In genomic region chr4:30725562-30725961, GRCh38 we compare ENCODE assay signal across 19 cellular contexts. TPM values are rescaled to one million over a fixed set of nuclear protein-coding genes. Genes with fewer than 3 reads are reported as not detected.
DNase-seq lines count a peak whose midpoint lies in the region; ATAC-seq and TF ChIP-seq lines count a peak whose summit lies in the region.
"Had no signal": no experiment of that assay in that cellular context is flagged by ENCODE, and none has a peak within 500 bp of the region (broad histone marks: within the 10 kb centered on the region; RNA-seq: fewer than 3 reads in every experiment).

No MANE protein-coding gene starts in this region.

- H2BK5ac ChIP-seq in IMR-90 (ENCODE audit: low read depth, low read length, poor library complexity, severe bottlenecking): no peak overlapping the region

- peak overlapping the region; percentile 24; the same call in 1 of the 2 replicates for H3K4me3 ChIP-seq in IMR-90 (ENCODE audit: insufficient read depth, low read depth, low read length)
- peak overlapping the region; percentile 9 for H3K4me3 ChIP-seq in ectodermal cell (ENCODE audit: insufficient read depth, low read depth, low read length)
- H3K4me3 ChIP-seq in mucosa of rectum (ENCODE audit: low read length in 2 of 2): peak overlapping the region; percentile 16 to 71
- H3K4me3 ChIP-seq in thoracic aorta: peak overlapping the region; percentile 83

- H3K9me1 ChIP-seq in IMR-90 (ENCODE audit: insufficient read depth, low read length): peaks cover 5% of the 10 kb centered on the region; the same call in 1 of the 2 replicates

- H2AFZ ChIP-seq in IMR-90 (replicated peaks; ENCODE audit: low read length, poor library complexity): no peak overlapping the region

- H3K36me3 ChIP-seq in IMR-90 (ENCODE audit: control insufficient read depth, insufficient read depth, low read length) (no peaks in the 10 kb centered on the region), ectodermal cell (ENCODE audit: control insufficient read depth, insufficient read depth, low read length) (no peaks in the 10 kb centered on the region), mucosa of rectum (ENCODE audit: control insufficient read depth in 2 of 2, insufficient read depth in 2 of 2, low read length in 2 of 2) (no peaks in the 10 kb centered on the region), thoracic aorta (no peaks in the 10 kb centered on the region)
- H3K36me3 ChIP-seq: brain microvascular endothelial cell had no signal

- TF ChIP-seq POLR2A in IMR-90 (IDR thresholded peaks at IDR 0.05; ENCODE audit: low read depth, low read length): no peak

- dilution Hi-C loops in IMR-90 (cut with HindIII; ENCODE audit: low sequenced_read_pairs, unreplicated experiment): no loop called here

- H2BK120ac ChIP-seq in IMR-90 (ENCODE audit: low read depth, low read length): no peak overlapping the region

- ATAC-seq in IMR-90 (ENCODE audit: low read depth): no peak
- no peak for ATAC-seq in thoracic aorta (ENCODE audit: insufficient number of reproducible peaks, low FRiP score, low read depth)
- no peak for ATAC-seq in GM18502 (IDR thresholded peaks at IDR 0.05; ENCODE audit: poor library complexity, unreplicated experiment)
- no peak for ATAC-seq in GM21447 (IDR thresholded peaks at IDR 0.05; ENCODE audit: unreplicated experiment)
- ATAC-seq: activated CD8-positive, alpha-beta memory T cell treated with anti-CD3 and anti-CD28 coated beads, Interleukin-2, amount 10 ng/mL, durations not matched to agents 7 days and 5 days had no signal

- no TSS peak for BruUV-seq in IMR-90 (replicated peaks; lab: Mats Ljungman, UMichigan)

- intact Hi-C loops in IMR-90 (cut with micrococcal nuclease): no loop called here

- peaks cover 8% of the 10 kb centered on the region; the same call in 1 of the 2 replicates for H4K20me1 ChIP-seq in IMR-90 (ENCODE audit: insufficient read depth, low read length)

- no peak overlapping the region for H3K56ac ChIP-seq in IMR-90 (ENCODE audit: extremely low read depth, insufficient read depth, low read length)

- H3K27me3 ChIP-seq in IMR-90 (ENCODE audit: control insufficient read depth, insufficient read depth, low read length) (no peaks in the 10 kb centered on the region; the same call in 1 of the 2 replicates), ectodermal cell (ENCODE audit: control insufficient read depth, insufficient read depth, low read length, poor library complexity, severe bottlenecking) (peaks cover 38% of the 10 kb centered on the region), mucosa of rectum (ENCODE audit: control insufficient read depth in 2 of 2, insufficient read depth in 2 of 2, low read length in 2 of 2) (peaks cover 14 to 24% of the 10 kb centered on the region in 2 donors), thoracic aorta (replicated peaks; ENCODE audit: insufficient read depth) (no peaks in the 10 kb centered on the region)
- H3K27me3 ChIP-seq: brain microvascular endothelial cell had no signal

- POLR2A ChIA-PET in IMR-90 (lab: Charles Lee; ENCODE audit: unreplicated experiment): no interaction called here

- peak overlapping the region; percentile 75; the same call in 1 of the 2 replicates for H3K4me2 ChIP-seq in IMR-90 (ENCODE audit: low read depth, low read length)

- TF ChIP-seq RAD21 in IMR-90 (IDR thresholded peaks at IDR 0.05; ENCODE audit: low read length): no peak

- H2BK20ac ChIP-seq in IMR-90 (ENCODE audit: low read depth, low read length): no peak overlapping the region

- no peak overlapping the region for H4K91ac ChIP-seq in IMR-90 (ENCODE audit: insufficient read depth, low read depth, low read length)

- H3K9me3 ChIP-seq in IMR-90 (ENCODE audit: control insufficient read depth, insufficient read depth, low read length): no peaks in the 10 kb centered on the region
- no peaks in the 10 kb centered on the region for H3K9me3 ChIP-seq in ectodermal cell (ENCODE audit: control insufficient read depth, low read length)
- H3K9me3 ChIP-seq in mucosa of rectum (ENCODE audit: control insufficient read depth in 2 of 2, low read length in 2 of 2): no peaks in the 10 kb centered on the region
- no peaks in the 10 kb centered on the region for H3K9me3 ChIP-seq in thoracic aorta

- in situ Hi-C loops in IMR-90 (cut with MboI; ENCODE audit: low sequenced_read_pairs): no loop called here

- H4K8ac ChIP-seq in IMR-90 (ENCODE audit: low read depth in 2 of 2, low read length in 2 of 2): no peak overlapping the region

- TF ChIP-seq CTCF in IMR-90 (conservative IDR thresholded peaks at IDR 0.05; ENCODE audit: low read depth, low read length) (no peak), thoracic aorta (IDR thresholded peaks at IDR 0.05) (no peak)

- peaks cover 4 to 23% of the 10 kb centered on the region in 2 experiments for H3K79me1 ChIP-seq in IMR-90 (ENCODE audit: low read depth in 1 of 2, low read length in 2 of 2)

- CTCF ChIA-PET in IMR-90 (lab: Yijun Ruan, JAX): interaction anchor here (0.6 kb wide), 1 partner anchor 11 kb away, joined by 7 read pairs; no protein-coding TSS in a partner anchor

- H2AK5ac ChIP-seq in IMR-90 (ENCODE audit: low read depth, low read length): no peak overlapping the region

- H3K18ac ChIP-seq in IMR-90 (ENCODE audit: low read depth, low read length): no peak overlapping the region

- H3K4me1 ChIP-seq in IMR-90 (ENCODE audit: control insufficient read depth, insufficient read depth, low read length) (no peaks in the 10 kb centered on the region), ectodermal cell (ENCODE audit: control insufficient read depth, insufficient read depth, low read length) (peaks cover 10% of the 10 kb centered on the region), mucosa of rectum (ENCODE audit: control insufficient read depth in 2 of 2, insufficient read depth in 2 of 2, low read length in 2 of 2) (peaks cover 7 to 12% of the 10 kb centered on the region in 2 donors), thoracic aorta (ENCODE audit: control insufficient read depth in 1 of 2, low read depth in 2 of 2) (peaks cover 8 to 14% of the 10 kb centered on the region in 2 donors)

- H2BK15ac ChIP-seq in IMR-90 (ENCODE audit: low read depth, low read length): no peak overlapping the region

- no peak overlapping the region for H3K4ac ChIP-seq in IMR-90 (ENCODE audit: low read depth, low read length)

- no peak overlapping the region for H3K14ac ChIP-seq in IMR-90 (replicated peaks; ENCODE audit: low read depth, low read length)

- H3K9ac ChIP-seq in IMR-90 (ENCODE audit: low read depth, low read length): no peak overlapping the region
- no peak overlapping the region for H3K9ac ChIP-seq in mucosa of rectum (ENCODE audit: low read depth in 1 of 2, low read length in 2 of 2)

- H2AK9ac ChIP-seq in IMR-90 (replicated peaks; ENCODE audit: low read depth, low read length, poor library complexity): no peak overlapping the region

- H3K27ac ChIP-seq in IMR-90 (ENCODE audit: insufficient read depth, low read length): no peak overlapping the region
- H3K27ac ChIP-seq in ectodermal cell (ENCODE audit: insufficient read depth, low read depth, low read length, poor library complexity, severe bottlenecking): no peak overlapping the region
- no peak overlapping the region for H3K27ac ChIP-seq in mucosa of rectum (ENCODE audit: low read depth in 2 of 2, low read length in 2 of 2)
- peak overlapping the region in 1 of 2 donors; percentile 10 for H3K27ac ChIP-seq in thoracic aorta
- H3K27ac ChIP-seq: brain microvascular endothelial cell had no signal

- no peak overlapping the region for H3K23ac ChIP-seq in IMR-90 (ENCODE audit: low read depth, low read length)

- DNase-seq in IMR-90: no peak
- no peak for DNase-seq in thoracic aorta (ENCODE audit: low spot score)
- no peak for DNase-seq in NCI-H69 (lab: John Stamatoyannopoulos, UW)
- DNase-seq in nucleus accumbens (lab: John Stamatoyannopoulos, UW): no peak
- DNase-seq: activated CD4-positive, CD25-positive, alpha-beta regulatory T cell treated with anti-CD3 and anti-CD28 coated beads, Interleukin-2, amount 50 U/mL, for 72 hours; activated CD8-positive, alpha-beta memory T cell treated with anti-CD3 and anti-CD28 coated beads, Interleukin-2, amount 10 ng/mL, durations not matched to agents 7 days and 5 days; activated naive CD4-positive, alpha-beta T cell; brain microvascular endothelial cell; C1 segment of cervical spinal cord; effector memory CD4-positive, alpha-beta T cell; NCI-H1694 treated with DMSO at 0.1 percent for 48 hours; posterior cingulate gyrus; SIG-M5; stimulated activated CD4-positive, alpha-beta T cell treated with anti-CD3 and anti-CD28 coated beads, Interleukin-15, amount 100 ng/mL, for 24 hours; substantia nigra had no signal

- no peak overlapping the region for H4K5ac ChIP-seq in IMR-90 (ENCODE audit: low read depth, low read length)

- WGBS in IMR-90 (ENCODE audit: extremely low coverage in 2 of 2, insufficient read length in 1 of 2), 2 experiments: no CpG with 5 or more reads among the region's 2 CpGs
- 95% methylated on average over 2 of the region's 2 CpGs; no CpG with 5 or more reads in 1 of the 2 experiments for WGBS in ectodermal cell, 2 experiments

TF ChIP-seq in IMR-90, 13 proteins besides CTCF, POLR2A, EP300 and RAD21 (continues in another document):
- TF ChIP-seq CEBPB (IDR thresholded peaks at IDR 0.05; ENCODE audit: low read depth, low read length) (no peak), FOS (IDR thresholded peaks at IDR 0.05; ENCODE audit: low read depth, low read length) (no peak), NFE2L2 (IDR thresholded peaks at IDR 0.05; ENCODE audit: low read depth, low read length) (no peak), RFX5 (IDR thresholded peaks at IDR 0.05; ENCODE audit: low read depth, low read length) (no peak), MXI1 (IDR thresholded peaks at IDR 0.05; ENCODE audit: borderline replicate concordance, low read depth, low read length) (no peak), ELK1 (IDR thresholded peaks at IDR 0.05; ENCODE audit: borderline replicate concordance, low read depth, low read length) (no peak), RCOR1 (IDR thresholded peaks at IDR 0.05; ENCODE audit: insufficient replicate concordance, low read length) (no peak)

RNA-seq across cellular contexts. Expression of gene PCDH7, which starts 5.4 kb away (rescaled TPM):
- total RNA-seq in IMR-90 (2012; rRNA removed) (42.8 and 44.1 TPM in 2 replicates), thoracic aorta (100 to 1,000 TPM; 331 to 435 TPM)
- polyA plus RNA-seq in IMR-90 (2012; rRNA removed): 26.5 and 27.8 TPM in 2 replicates
- polyA plus RNA-seq in IMR-90 (2012; cell fraction: cytosol; rRNA removed): 11.3 and 18.3 TPM in 2 replicates
- 12.4 and 13.8 TPM in 2 replicates for polyA plus RNA-seq in IMR-90 (2012; cell fraction: nucleus; rRNA removed; ENCODE audit: low replicate concordance)
- polyA plus RNA-seq in ectodermal cell (2013, experiment 1 of 4): 14.6 TPM
- 12.1 TPM for polyA plus RNA-seq in ectodermal cell (2013, experiment 2 of 4)
- polyA plus RNA-seq in ectodermal cell (2013, experiment 3 of 4): 11.7 TPM
- polyA plus RNA-seq in ectodermal cell (2013, experiment 4 of 4): 13.4 TPM
- total RNA-seq: activated CD8-positive, alpha-beta memory T cell treated with anti-CD3 and anti-CD28 coated beads, Interleukin-2, amount 10 ng/mL, durations not matched to agents 7 days and 5 days had no signal

Comparison
In these comparisons a context has a peak if more than half of its experiments do, and no peak if none do; other contexts are left out.
1. H3K4me3 ChIP-seq: peak in every context shown above with its lines; median percentile 83 in thoracic aorta; 44 in mucosa of rectum; 24 in IMR-90; 9 in ectodermal cell.